Comparison of ENCODE assay signal across 2 cellular contexts in the genomic region with DNA sequence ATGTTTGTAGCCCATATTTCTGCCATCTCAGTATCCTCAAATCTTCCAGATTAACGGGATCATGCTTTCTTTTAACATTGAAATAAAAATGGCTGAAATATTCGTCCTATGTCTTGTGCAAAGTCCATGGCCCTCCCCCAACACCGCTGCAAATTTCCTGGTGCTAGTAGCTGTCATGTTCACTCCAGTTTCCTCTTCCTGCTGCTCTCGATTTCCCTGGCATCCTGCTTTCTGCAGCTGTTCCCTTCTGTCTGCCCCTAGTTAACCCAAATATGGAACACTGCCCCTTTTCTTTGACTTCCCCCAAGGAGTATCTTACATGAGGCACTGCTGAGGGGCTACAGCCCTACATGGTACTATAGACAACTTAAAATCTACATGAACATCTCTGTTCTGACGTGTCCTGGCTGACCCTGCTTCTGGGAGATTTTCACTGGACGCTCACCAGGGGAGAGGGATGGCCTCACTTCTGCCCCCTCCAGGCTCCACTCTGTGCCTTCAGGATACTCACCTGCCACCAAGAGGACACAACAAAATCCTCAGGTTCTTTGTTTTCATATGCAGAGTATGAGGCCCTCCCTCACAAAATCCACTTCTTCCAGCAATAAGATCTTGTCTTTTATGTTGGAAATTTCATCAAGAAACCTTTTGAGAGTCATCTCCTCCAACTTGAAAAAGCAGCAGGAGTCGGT.
A peak's percentile ranks its signal among the peaks of the same experiment; 100 is the strongest.
TF ChIP-seq lines count a peak whose summit lies in the region.

No MANE protein-coding gene starts in this region.

TF ChIP-seq in A549, 52 proteins besides CTCF, POLR2A, EP300 and RAD21 (continued from another document):
- TF ChIP-seq, protein P1, sequence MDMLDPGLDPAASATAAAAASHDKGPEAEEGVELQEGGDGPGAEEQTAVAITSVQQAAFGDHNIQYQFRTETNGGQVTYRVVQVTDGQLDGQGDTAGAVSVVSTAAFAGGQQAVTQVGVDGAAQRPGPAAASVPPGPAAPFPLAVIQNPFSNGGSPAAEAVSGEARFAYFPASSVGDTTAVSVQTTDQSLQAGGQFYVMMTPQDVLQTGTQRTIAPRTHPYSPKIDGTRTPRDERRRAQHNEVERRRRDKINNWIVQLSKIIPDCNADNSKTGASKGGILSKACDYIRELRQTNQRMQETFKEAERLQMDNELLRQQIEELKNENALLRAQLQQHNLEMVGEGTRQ (IDR thresholded peaks at IDR 0.05) = no peak
- TF ChIP-seq ATOH8 (CRISPR knock-in tag; IDR thresholded peaks at IDR 0.05; ENCODE audit: low read depth) = no peak
- TF ChIP-seq HDAC2 (IDR thresholded peaks at IDR 0.05) = no peak
- TF ChIP-seq NR3C1 (IDR thresholded peaks at IDR 0.05) = no peak
- no peak for TF ChIP-seq PBX3 (IDR thresholded peaks at IDR 0.05)
- TF ChIP-seq PHF8 (IDR thresholded peaks at IDR 0.05; ENCODE audit: borderline replicate concordance, low read depth) = no peak
- no peak for TF ChIP-seq HES2 (IDR thresholded peaks at IDR 0.05)
- no peak for TF ChIP-seq FOXS1 (CRISPR knock-in tag; IDR thresholded peaks at IDR 0.05)
- TF ChIP-seq MAZ (IDR thresholded peaks at IDR 0.05; ENCODE audit: borderline replicate concordance, low read depth, low read length) = no peak
- TF ChIP-seq RARB (CRISPR knock-in tag; IDR thresholded peaks at IDR 0.05) = no peak
TF ChIP-seq in A549: peak in this region for 0.

TF ChIP-seq in GM23338, 12 proteins besides CTCF, POLR2A, EP300 and RAD21 (continued from another document):
- 0 out of 2 replicates have a peak, but pooled peaks have one; percentile 2 for TF ChIP-seq ZNF462 (CRISPR knock-in tag; IDR thresholded peaks at IDR 0.05)
- TF ChIP-seq EZH2phosphoT487 (IDR thresholded peaks at IDR 0.05; ENCODE audit: unreplicated experiment) = no peak
- TF ChIP-seq NANOG (IDR thresholded peaks at IDR 0.05; ENCODE audit: borderline replicate concordance) = peak; percentile 5; the same call in 1 of the 2 replicates
- TF ChIP-seq, protein P2, sequence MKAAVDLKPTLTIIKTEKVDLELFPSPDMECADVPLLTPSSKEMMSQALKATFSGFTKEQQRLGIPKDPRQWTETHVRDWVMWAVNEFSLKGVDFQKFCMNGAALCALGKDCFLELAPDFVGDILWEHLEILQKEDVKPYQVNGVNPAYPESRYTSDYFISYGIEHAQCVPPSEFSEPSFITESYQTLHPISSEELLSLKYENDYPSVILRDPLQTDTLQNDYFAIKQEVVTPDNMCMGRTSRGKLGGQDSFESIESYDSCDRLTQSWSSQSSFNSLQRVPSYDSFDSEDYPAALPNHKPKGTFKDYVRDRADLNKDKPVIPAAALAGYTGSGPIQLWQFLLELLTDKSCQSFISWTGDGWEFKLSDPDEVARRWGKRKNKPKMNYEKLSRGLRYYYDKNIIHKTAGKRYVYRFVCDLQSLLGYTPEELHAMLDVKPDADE (IDR thresholded peaks at IDR 0.05) = no peak
